Comparison of ENCODE assay signal across 17 cellular contexts in genomic region chr3:180630360-180630759, GRCh38. TPM values are rescaled to one million over a fixed set of nuclear protein-coding genes. Genes with fewer than 3 reads are reported as not detected.
"Had no signal": no experiment of that assay in that cellular context is flagged by ENCODE, and none has a peak within 500 bp of the region (broad histone marks: within the 10 kb centered on the region; RNA-seq: fewer than 3 reads in every experiment).

No MANE protein-coding gene starts in this region.

- H3K4me1 ChIP-seq: colonic mucosa, esophagus squamous epithelium, stomach, testis, upper lobe of right lung had no signal

- H3K4me1 Mint-ChIP-seq: nephron progenitor cell had no signal

- H3K4me3 ChIP-seq: colonic mucosa, esophagus squamous epithelium, SK-N-MC, skin epidermis, stomach, testis, upper lobe of right lung had no signal

- DNase-seq: activated CD4-positive, alpha-beta T cell treated with anti-CD3 and anti-CD28 coated beads, Interleukin-2, amount 50 U/mL, for 48 hours; activated naive CD4-positive, alpha-beta T cell; caudate nucleus; colonic mucosa; esophagus squamous epithelium; head of caudate nucleus; nephron progenitor cell; occipital lobe; right cardiac atrium; stimulated activated CD4-positive, alpha-beta T cell treated with anti-CD3 and anti-CD28 coated beads, Interleukin-4, amount 100 ng/mL, for 24 hours; stomach; testis; upper lobe of right lung had no signal

- H3K9me3 ChIP-seq: colonic mucosa, esophagus squamous epithelium, stomach, testis, upper lobe of right lung had no signal

- ATAC-seq: activated CD4-positive, CD25-positive, alpha-beta regulatory T cell treated with anti-CD3 and anti-CD28 coated beads, Interleukin-2, amount 50 U/mL, for 24 hours; right cardiac atrium; upper lobe of right lung had no signal

- H3K27ac Mint-ChIP-seq: nephron progenitor cell had no signal

- FAIRE-seq: frontal cortex had no signal

- H3K27me3 ChIP-seq: colonic mucosa, testis had no signal

- H3K4me3 Mint-ChIP-seq: nephron progenitor cell had no signal

- H3K27ac ChIP-seq: colonic mucosa, esophagus squamous epithelium, SK-N-MC, skin epidermis, stomach, testis, upper lobe of right lung had no signal

- H3K36me3 ChIP-seq: colonic mucosa, upper lobe of right lung had no signal

- H3K9me3 Mint-ChIP-seq: nephron progenitor cell had no signal

RNA-seq across cellular contexts. Expression of gene CCDC39, which starts 48.9 kb away (rescaled TPM):
- total RNA-seq: colonic mucosa, esophagus squamous epithelium, right cardiac atrium, upper lobe of right lung had no signal
